In genomic region chr6:31652925-31653724, GRCh38 we compare ENCODE assay signal across 8 cellular contexts. TPM values are rescaled to one million over a fixed set of nuclear protein-coding genes. Genes with fewer than 3 reads are reported as not detected.
DNase-seq lines count a peak whose midpoint lies in the region; ATAC-seq and TF ChIP-seq lines count a peak whose summit lies in the region.

No MANE protein-coding gene starts in this region.

- H4K5ac ChIP-seq in IMR-90 (ENCODE audit: low read depth, low read length) = peak overlapping the region; percentile 77

- intact Hi-C loops in IMR-90 (cut with micrococcal nuclease) = loop anchor here (1.0 kb wide), 1 partner anchor 33 kb away; the partner anchor contains the start of gene PRRC2A
- intact Hi-C loops in colonic mucosa (cut with DNase I) = no loop called here

- H3K36me3 ChIP-seq in IMR-90 (ENCODE audit: control insufficient read depth, insufficient read depth, low read length) = peaks cover 20% of the 10 kb centered on the region
- peaks cover 13% of the 10 kb centered on the region for H3K36me3 ChIP-seq in colonic mucosa
- peaks cover 12 to 17% (median 15%) of the 10 kb centered on the region in 4 donors for H3K36me3 ChIP-seq in liver (ENCODE audit: control insufficient read depth in 4 of 4, insufficient read depth in 3 of 4, low read depth in 1 of 4, low read length in 3 of 4)

- H2BK120ac ChIP-seq in IMR-90 (ENCODE audit: low read depth, low read length) = peak overlapping the region; percentile 90

- H2AFZ ChIP-seq in IMR-90 (replicated peaks; ENCODE audit: low read length, poor library complexity) = peak overlapping the region; percentile 96

- H2AK9ac ChIP-seq in IMR-90 (replicated peaks; ENCODE audit: low read depth, low read length, poor library complexity) = peak overlapping the region; percentile 98

- TF ChIP-seq CTCF in IMR-90 (conservative IDR thresholded peaks at IDR 0.05; ENCODE audit: low read depth, low read length) (no peak), colonic mucosa (IDR thresholded peaks at IDR 0.05) (no peak), liver (IDR thresholded peaks at IDR 0.05; ENCODE audit: low read depth, low read length, missing input control) (no peak)

- POLR2A ChIA-PET in IMR-90 (lab: Charles Lee; ENCODE audit: unreplicated experiment) = interaction anchor here (0.6 to 2.5 kb wide), 3 partner anchors 10 to 106 kb away, joined by 3 to 10 read pairs (median 8); partner anchors contain the start of gene NFKBIL1

- 0 out of 2 replicates have a peak, but pooled peaks cover 4% of the 10 kb centered on the region for H4K20me1 ChIP-seq in IMR-90 (ENCODE audit: insufficient read depth, low read length)

- H3K9me3 ChIP-seq in IMR-90 (ENCODE audit: control insufficient read depth, insufficient read depth, low read length) (no peaks in the 10 kb centered on the region), colonic mucosa (no peaks in the 10 kb centered on the region), liver (ENCODE audit: control insufficient read depth in 4 of 4, low read length in 3 of 4) (no peaks in the 10 kb centered on the region)

- CTCF ChIA-PET in IMR-90 (lab: Yijun Ruan, JAX) = interaction anchor here (0.9 to 1.6 kb wide), 2 partner anchors 11 kb away, joined by 3 to 5 read pairs; partner anchors contain the start of gene GPANK1

- H3K56ac ChIP-seq in IMR-90 (ENCODE audit: extremely low read depth, insufficient read depth, low read length) = peak overlapping the region; percentile 99

- peak overlapping the region; percentile 96 for H2AK5ac ChIP-seq in IMR-90 (ENCODE audit: low read depth, low read length)

- DNase-seq in NCI-H2171 (lab: John Stamatoyannopoulos, UW) = peak; percentile 95
- DNase-seq in NCI-H2171 treated with DMSO at 0.1 percent for 48 hours (lab: John Stamatoyannopoulos, UW) = no peak
- DNase-seq in IMR-90 = no peak
- peak in 4 of 5 donors; percentile 68 to 85 (median 78) for DNase-seq in T-helper 1 cell
- peak; percentile 92 for DNase-seq in colonic mucosa
- DNase-seq in stimulated activated CD8-positive, alpha-beta memory T cell treated with anti-CD3 and anti-CD28 coated beads, Interleukin-12 subunit alpha, Interleukin-12 subunit beta, amount 100 ng/mL, for 1 hour (ENCODE audit: low read depth) = peak; percentile 75

- no peaks in the 10 kb centered on the region for H3K27me3 ChIP-seq in IMR-90 (ENCODE audit: control insufficient read depth, insufficient read depth, low read length)
- H3K27me3 ChIP-seq in colonic mucosa = no peaks in the 10 kb centered on the region
- no peaks in the 10 kb centered on the region for H3K27me3 ChIP-seq in liver (ENCODE audit: control insufficient read depth in 4 of 4, insufficient read depth in 4 of 4, low read length in 3 of 4)

- peak overlapping the region; percentile 56 to 96 for H4K8ac ChIP-seq in IMR-90 (ENCODE audit: low read depth in 2 of 2, low read length in 2 of 2)

- TSS peak; percentile 82 for BruUV-seq in IMR-90 (replicated peaks; lab: Mats Ljungman, UMichigan)

- H3K4me2 ChIP-seq in IMR-90 (ENCODE audit: low read depth, low read length) = peak overlapping the region; percentile 67

- peak overlapping the region; percentile 100 for H3K14ac ChIP-seq in IMR-90 (replicated peaks; ENCODE audit: low read depth, low read length)

- peaks cover 20 to 71% of the 10 kb centered on the region in 2 experiments; a peak in 3 of 4 replicates for H3K79me1 ChIP-seq in IMR-90 (ENCODE audit: low read depth in 1 of 2, low read length in 2 of 2)

- H3K4me3 ChIP-seq in IMR-90 (ENCODE audit: insufficient read depth, low read depth, low read length) (peak overlapping the region; percentile 59), colonic mucosa (peak overlapping the region; percentile 59), liver (ENCODE audit: low read depth in 1 of 3, low read length in 3 of 3) (peak overlapping the region; percentile 67 to 93 (median 68))

- H3K4me1 ChIP-seq in IMR-90 (ENCODE audit: control insufficient read depth, insufficient read depth, low read length) = 0 out of 2 replicates have a peak, but pooled peaks cover 3% of the 10 kb centered on the region
- H3K4me1 ChIP-seq in colonic mucosa = peaks cover 18% of the 10 kb centered on the region
- H3K4me1 ChIP-seq in liver (ENCODE audit: control insufficient read depth in 4 of 4, insufficient read depth in 4 of 4, low read length in 3 of 4) = peaks cover under 1 to 62% (median 48%) of the 10 kb centered on the region in 4 donors

- H3K27ac ChIP-seq in IMR-90 (ENCODE audit: insufficient read depth, low read length) (peak overlapping the region; percentile 88), colonic mucosa (peak overlapping the region; percentile 96), liver (ENCODE audit: low read depth in 1 of 2, low read length in 2 of 2) (peak overlapping the region; percentile 93 to 99)

- H3K18ac ChIP-seq in IMR-90 (ENCODE audit: low read depth, low read length) = peak overlapping the region; percentile 79

- peaks cover 17% of the 10 kb centered on the region for H3K9me1 ChIP-seq in IMR-90 (ENCODE audit: insufficient read depth, low read length)

- no peak; the same call in 1 of the 2 replicates for TF ChIP-seq POLR2A in IMR-90 (IDR thresholded peaks at IDR 0.05; ENCODE audit: low read depth, low read length)

- no peak overlapping the region for H2BK20ac ChIP-seq in IMR-90 (ENCODE audit: low read depth, low read length)

- H3K4ac ChIP-seq in IMR-90 (ENCODE audit: low read depth, low read length) = peak overlapping the region; percentile 99

- peak overlapping the region; percentile 83; the same call in 2 of the 3 replicates for H2BK15ac ChIP-seq in IMR-90 (ENCODE audit: low read depth, low read length)

- peak overlapping the region; percentile 93 for H2BK5ac ChIP-seq in IMR-90 (ENCODE audit: low read depth, low read length, poor library complexity, severe bottlenecking)

- TF ChIP-seq RAD21 in IMR-90 (IDR thresholded peaks at IDR 0.05; ENCODE audit: low read length) (no peak), liver (IDR thresholded peaks at IDR 0.05) (peak; percentile 30 to 45)

- H3K23ac ChIP-seq in IMR-90 (ENCODE audit: low read depth, low read length) = peak overlapping the region; percentile 100

- H4K91ac ChIP-seq in IMR-90 (ENCODE audit: insufficient read depth, low read depth, low read length) = peak overlapping the region; percentile 95

- ATAC-seq in GM21576 (IDR thresholded peaks at IDR 0.05; ENCODE audit: unreplicated experiment) = peak; percentile 61
- ATAC-seq in IMR-90 (ENCODE audit: low read depth) = peak; percentile 75

- dilution Hi-C loops in IMR-90 (cut with HindIII; ENCODE audit: low sequenced_read_pairs, unreplicated experiment) = no loop called here

- WGBS in IMR-90 (ENCODE audit: extremely low coverage in 2 of 2, insufficient read length in 1 of 2), 2 experiments = 8% methylated on average over 8 of the region's 37 CpGs; no CpG with 5 or more reads in 1 of the 2 experiments
- WGBS in liver = 7% methylated on average over 37 of the region's 37 CpGs

- H3K9ac ChIP-seq in IMR-90 (ENCODE audit: low read depth, low read length) (peak overlapping the region; percentile 85), colonic mucosa (ENCODE audit: low read depth in 2 of 2, low read length in 2 of 2) (peak overlapping the region; percentile 82 to 98), liver (ENCODE audit: low read depth in 1 of 2, low read length in 2 of 2) (peak overlapping the region; percentile 91 to 97)

- in situ Hi-C loops in IMR-90 (cut with MboI; ENCODE audit: low sequenced_read_pairs) = no loop called here

TF ChIP-seq in IMR-90, 13 proteins besides CTCF, POLR2A, EP300 and RAD21 (continues in another document):
- TF ChIP-seq MXI1 (IDR thresholded peaks at IDR 0.05; ENCODE audit: borderline replicate concordance, low read depth, low read length) (0 out of 2 replicates have a peak, but pooled peaks have one; percentile 42), BHLHE40 (IDR thresholded peaks at IDR 0.05; ENCODE audit: low read depth, low read length) (peak; percentile 22)

TF ChIP-seq in liver, 16 proteins besides CTCF, POLR2A, EP300 and RAD21 (continues in another document):
- TF ChIP-seq NR2F2 (IDR thresholded peaks at IDR 0.05) = peak; percentile 73
- no peak for TF ChIP-seq GABPA (IDR thresholded peaks at IDR 0.05 in 1 of 2, conservative IDR thresholded peaks at IDR 0.05 in 1 of 2)
- TF ChIP-seq TAF1 (conservative IDR thresholded peaks at IDR 0.05) = peak; percentile 94

RNA-seq across cellular contexts. Expression of gene BAG6, which starts 0.7 kb away (rescaled TPM):
- total RNA-seq in IMR-90 (2012; rRNA removed) = 40.7 and 41.4 TPM in 2 replicates
- polyA plus RNA-seq in IMR-90 (2012; rRNA removed) = 134 and 151 TPM in 2 replicates
- polyA plus RNA-seq in IMR-90 (2012; cell fraction: cytosol; rRNA removed) = 103 and 139 TPM in 2 replicates
- polyA plus RNA-seq in IMR-90 (2012; cell fraction: nucleus; rRNA removed; ENCODE audit: low replicate concordance) = 262 and 478 TPM in 2 replicates
- total RNA-seq in colonic mucosa = 100 to 1,000 TPM; 266 to 337 TPM
- 100 to 1,000 TPM; 109 to 119 TPM for total RNA-seq in liver
- polyA plus RNA-seq in liver = 100 to 1,000 TPM in 1 of 2 donors, 10 to 100 TPM in 1; 64.9 to 116 TPM

RNA-seq across cellular contexts. Expression of gene APOM, which starts 2.6 kb away (rescaled TPM):
- 0.83 and 1.4 TPM in 2 replicates for total RNA-seq in IMR-90 (2012; rRNA removed)
- polyA plus RNA-seq in IMR-90 (2012; rRNA removed) = 3.5 and 3.8 TPM in 2 replicates
- polyA plus RNA-seq in IMR-90 (2012; cell fraction: cytosol; rRNA removed) = 2.7 and 4.5 TPM in 2 replicates
- 1.7 and 3.3 TPM in 2 replicates for polyA plus RNA-seq in IMR-90 (2012; cell fraction: nucleus; rRNA removed; ENCODE audit: low replicate concordance)
- total RNA-seq in colonic mucosa = 1 to 10 TPM; 1.6 to 2.4 TPM
- total RNA-seq in liver = 100 to 1,000 TPM in 1 of 2 donors, 10 to 100 TPM in 1; 89.8 to 164 TPM
- 100 to 1,000 TPM; 182 to 587 TPM for polyA plus RNA-seq in liver

RNA-seq across cellular contexts. Expression of gene C6orf47, which starts 7.5 kb away (rescaled TPM):
- total RNA-seq in IMR-90 (2012; rRNA removed) (13.1 and 14.2 TPM in 2 replicates), colonic mucosa (10 to 100 TPM; 28.3 to 32.8 TPM), liver (10 to 100 TPM in 1 of 2 donors, 1 to 10 TPM in 1; 8.1 to 10.8 TPM)
- polyA plus RNA-seq in IMR-90 (2012; rRNA removed) (8.9 and 9.0 TPM in 2 replicates), liver (1 to 10 TPM; 2.0 to 6.7 TPM)
- 10.0 and 11.7 TPM in 2 replicates for polyA plus RNA-seq in IMR-90 (2012; cell fraction: cytosol; rRNA removed)
- 4.0 and 4.1 TPM in 2 replicates for polyA plus RNA-seq in IMR-90 (2012; cell fraction: nucleus; rRNA removed; ENCODE audit: low replicate concordance)

RNA-seq across cellular contexts. Expression of gene GPANK1, which starts 11.7 kb away (rescaled TPM):
- total RNA-seq in IMR-90 (2012; rRNA removed) (6.1 and 7.2 TPM in 2 replicates), colonic mucosa (10 to 100 TPM; 11.0 to 14.9 TPM), liver (10 to 100 TPM in 1 of 2 donors, 1 to 10 TPM in 1; 8.7 to 13.9 TPM)
- polyA plus RNA-seq in IMR-90 (2012; rRNA removed) (13.8 and 16.7 TPM in 2 replicates), liver (10 to 100 TPM in 1 of 2 donors, 1 to 10 TPM in 1; 7.6 to 13.8 TPM)
- polyA plus RNA-seq in IMR-90 (2012; cell fraction: cytosol; rRNA removed) = 10.6 and 12.0 TPM in 2 replicates
- 9.2 and 10.8 TPM in 2 replicates for polyA plus RNA-seq in IMR-90 (2012; cell fraction: nucleus; rRNA removed; ENCODE audit: low replicate concordance)

RNA-seq across cellular contexts. Expression of gene CSNK2B, which starts 12.8 kb away (rescaled TPM):
- 218 and 240 TPM in 2 replicates for total RNA-seq in IMR-90 (2012; rRNA removed)
- 178 and 194 TPM in 2 replicates for polyA plus RNA-seq in IMR-90 (2012; rRNA removed)
- 153 and 226 TPM in 2 replicates for polyA plus RNA-seq in IMR-90 (2012; cell fraction: cytosol; rRNA removed)
- polyA plus RNA-seq in IMR-90 (2012; cell fraction: nucleus; rRNA removed; ENCODE audit: low replicate concordance) = 198 and 332 TPM in 2 replicates
- 100 to 1,000 TPM; 140 to 152 TPM for total RNA-seq in colonic mucosa
- total RNA-seq in liver = 10 to 100 TPM; 58.1 to 60.5 TPM
- polyA plus RNA-seq in liver = 100 to 1,000 TPM in 1 of 2 donors, 10 to 100 TPM in 1; 93.5 to 108 TPM

Comparison
In these comparisons a context has a peak if more than half of its experiments do, and no peak if none do; other contexts are left out.
1. DNase-seq: peak in NCI-H2171 (single experiment), T-helper 1 cell (4 of 5), colonic mucosa (single experiment) and stimulated activated CD8-positive, alpha-beta memory T cell treated with anti-CD3 and anti-CD28 coated beads, Interleukin-12 subunit alpha, Interleukin-12 subunit beta, amount 100 ng/mL, for 1 hour (single experiment); none in NCI-H2171 treated with DMSO at 0.1 percent for 48 hours (single experiment) and IMR-90 (single experiment).
2. RNA of gene APOM, which starts 2.6 kb away (total RNA-seq): 89.8 to 164 TPM in liver; 1.6 to 2.4 TPM in colonic mucosa and 0.83 to 1.4 TPM in IMR-90; every median in the first group is over 10 times any median in the second.
3. Peak in every context shown above with its lines, with median percentiles within 50 percentile points of each other: H3K27ac ChIP-seq, H3K4me3 ChIP-seq and H3K9ac ChIP-seq.